15 cellular contexts compared by ENCODE assay signal in genomic region chr13:27226991-27227390, GRCh38.
"Had no signal": no experiment of that assay in that cellular context is flagged by ENCODE, and none has a peak within 500 bp of the region (broad histone marks: within the 10 kb centered on the region; RNA-seq: fewer than 3 reads in every experiment).

No MANE protein-coding gene starts in this region.

- ATAC-seq: left ventricle myocardium superior, sciatic nerve had no signal

- H3K36me3 ChIP-seq: thyroid gland had no signal

- H3K27ac Mint-ChIP-seq: dendritic cell treated with granulocyte-macrophage colony-stimulating factor and Interleukin-4, amounts not matched to agents 40 ng/mL and 50 ng/mL, for 4 days had no signal

- H3K9me3 Mint-ChIP-seq: dendritic cell treated with granulocyte-macrophage colony-stimulating factor and Interleukin-4, amounts not matched to agents 40 ng/mL and 50 ng/mL, for 4 days had no signal

- H3K4me3 Mint-ChIP-seq: dendritic cell treated with granulocyte-macrophage colony-stimulating factor and Interleukin-4, amounts not matched to agents 40 ng/mL and 50 ng/mL, for 4 days; neural crest cell had no signal

- H3K4me3 ChIP-seq: thyroid gland had no signal

- H3K4me1 Mint-ChIP-seq: neural crest cell had no signal

- H3K4me1 ChIP-seq: thyroid gland had no signal

- H3K27ac ChIP-seq: epithelial cell of prostate, thyroid gland had no signal

- H3K9me3 ChIP-seq: thyroid gland had no signal

- DNase-seq: activated CD4-positive, alpha-beta T cell treated with anti-CD3 and anti-CD28 coated beads for 4 hours; activated CD8-positive, alpha-beta memory T cell treated with anti-CD3 and anti-CD28 coated beads for 24 hours; activated naive CD4-positive, alpha-beta T cell; aorta; cerebellar nuclear complex; foreskin melanocyte; head of caudate nucleus; kidney glomerular epithelial cell; left ventricle myocardium superior; T-helper 2 cell; thyroid gland had no signal
